Comparison of ENCODE assay signal across 1 cellular context in genomic region chr12:113591480-113591971, GRCh38.
TF ChIP-seq lines count a peak whose summit lies in the region.

No MANE protein-coding gene starts in this region.

TF ChIP-seq in K562, 482 proteins besides CTCF, POLR2A, EP300 and RAD21 (continued from another document and continues in another):
- TF ChIP-seq MXD1 (CRISPR knock-in tag; IDR thresholded peaks at IDR 0.05; ENCODE audit: borderline replicate concordance, poor library complexity, severe bottlenecking) (no peak), FOXK1 (CRISPR knock-in tag; IDR thresholded peaks at IDR 0.05; ENCODE audit: borderline replicate concordance) (no peak), ARNT (IDR thresholded peaks at IDR 0.05) (no peak), PHTF2 (CRISPR knock-in tag; IDR thresholded peaks at IDR 0.05) (no peak), HMBOX1 (IDR thresholded peaks at IDR 0.05) (no peak), SLC30A9 (CRISPR knock-in tag; IDR thresholded peaks at IDR 0.05) (no peak), VEZF1 (CRISPR knock-in tag; IDR thresholded peaks at IDR 0.05) (peak; percentile 94), SRSF3 (IDR thresholded peaks at IDR 0.05; ENCODE audit: insufficient read depth, low read length) (no peak), ATF7 (IDR thresholded peaks at IDR 0.05) (0 out of 2 replicates have a peak, but pooled peaks have one; percentile 51), HDAC3 (IDR thresholded peaks at IDR 0.05; ENCODE audit: borderline replicate concordance, partially characterized antibody) (no peak), DIDO1 (tag; IDR thresholded peaks at IDR 0.05; ENCODE audit: low read depth) (no peak), MCM2 (IDR thresholded peaks at IDR 0.05; ENCODE audit: low read depth) (no peak), DACH1 (IDR thresholded peaks at IDR 0.05; ENCODE audit: partially characterized antibody) (no peak), JUN (IDR thresholded peaks at IDR 0.05; ENCODE audit: borderline replicate concordance, low read depth, low read length) (no peak), JUN (CRISPR knock-in tag; IDR thresholded peaks at IDR 0.05; ENCODE audit: borderline replicate concordance) (no peak), ZNF282 (CRISPR knock-in tag; IDR thresholded peaks at IDR 0.05) (no peak), CHD4 (IDR thresholded peaks at IDR 0.05; ENCODE audit: insufficient read depth, insufficient replicate concordance, low read depth, low read length, poor library complexity, severe bottlenecking) (no peak), SAFB2 (IDR thresholded peaks at IDR 0.05; ENCODE audit: borderline replicate concordance, low read depth, low read length, severe bottlenecking) (no peak), SFPQ (IDR thresholded peaks at IDR 0.05; ENCODE audit: low read depth, low read length) (no peak), LCOR (CRISPR knock-in tag; IDR thresholded peaks at IDR 0.05) (no peak), ETS1 (conservative IDR thresholded peaks at IDR 0.05; ENCODE audit: control insufficient read depth, low read depth, low read length) (peak; percentile 54; the same call in 1 of the 2 replicates), ID3 (CRISPR knock-in tag; IDR thresholded peaks at IDR 0.05) (no peak), ID3 (tag; IDR thresholded peaks at IDR 0.05) (no peak), CEBPG (CRISPR knock-in tag; IDR thresholded peaks at IDR 0.05) (no peak), CEBPG (tag; conservative IDR thresholded peaks at IDR 0.05 in 1 of 2, IDR thresholded peaks at IDR 0.05 in 1 of 2) (no peak), NFXL1 (CRISPR knock-in tag; IDR thresholded peaks at IDR 0.05) (no peak), RBM34 (IDR thresholded peaks at IDR 0.05; ENCODE audit: borderline replicate concordance, insufficient read depth, low read length) (no peak), MEIS2 (IDR thresholded peaks at IDR 0.05; ENCODE audit: partially characterized antibody) (peak; percentile 70), ZNF146 (CRISPR knock-in tag; IDR thresholded peaks at IDR 0.05; ENCODE audit: unreplicated experiment) (no peak), SMAD1 (IDR thresholded peaks at IDR 0.05; ENCODE audit: low read depth, low read length, partially characterized antibody) (no peak), ZC3H4 (CRISPR knock-in tag; IDR thresholded peaks at IDR 0.05; ENCODE audit: borderline replicate concordance) (no peak), TBL1XR1 (IDR thresholded peaks at IDR 0.05; ENCODE audit: low read length in 2 of 2) (no peak), GABPA (tag; conservative IDR thresholded peaks at IDR 0.05; ENCODE audit: low read depth) (peak; percentile 78), MTA1 (IDR thresholded peaks at IDR 0.05; ENCODE audit: borderline replicate concordance) (no peak), RFX5 (IDR thresholded peaks at IDR 0.05; ENCODE audit: low read depth, low read length) (no peak), ZNF431 (CRISPR knock-in tag; IDR thresholded peaks at IDR 0.05) (no peak), MCM7 (IDR thresholded peaks at IDR 0.05) (no peak), FOS (IDR thresholded peaks at IDR 0.05; ENCODE audit: extremely low read depth, insufficient read length) (no peak), HLTF (IDR thresholded peaks at IDR 0.05) (no peak), ZNF24 (IDR thresholded peaks at IDR 0.05) (no peak), ADNP (tag; IDR thresholded peaks at IDR 0.05) (no peak)
- TF ChIP-seq, protein P1, sequence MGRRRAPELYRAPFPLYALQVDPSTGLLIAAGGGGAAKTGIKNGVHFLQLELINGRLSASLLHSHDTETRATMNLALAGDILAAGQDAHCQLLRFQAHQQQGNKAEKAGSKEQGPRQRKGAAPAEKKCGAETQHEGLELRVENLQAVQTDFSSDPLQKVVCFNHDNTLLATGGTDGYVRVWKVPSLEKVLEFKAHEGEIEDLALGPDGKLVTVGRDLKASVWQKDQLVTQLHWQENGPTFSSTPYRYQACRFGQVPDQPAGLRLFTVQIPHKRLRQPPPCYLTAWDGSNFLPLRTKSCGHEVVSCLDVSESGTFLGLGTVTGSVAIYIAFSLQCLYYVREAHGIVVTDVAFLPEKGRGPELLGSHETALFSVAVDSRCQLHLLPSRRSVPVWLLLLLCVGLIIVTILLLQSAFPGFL (CRISPR knock-in tag; IDR thresholded peaks at IDR 0.05) = no peak
- TF ChIP-seq, protein P2, sequence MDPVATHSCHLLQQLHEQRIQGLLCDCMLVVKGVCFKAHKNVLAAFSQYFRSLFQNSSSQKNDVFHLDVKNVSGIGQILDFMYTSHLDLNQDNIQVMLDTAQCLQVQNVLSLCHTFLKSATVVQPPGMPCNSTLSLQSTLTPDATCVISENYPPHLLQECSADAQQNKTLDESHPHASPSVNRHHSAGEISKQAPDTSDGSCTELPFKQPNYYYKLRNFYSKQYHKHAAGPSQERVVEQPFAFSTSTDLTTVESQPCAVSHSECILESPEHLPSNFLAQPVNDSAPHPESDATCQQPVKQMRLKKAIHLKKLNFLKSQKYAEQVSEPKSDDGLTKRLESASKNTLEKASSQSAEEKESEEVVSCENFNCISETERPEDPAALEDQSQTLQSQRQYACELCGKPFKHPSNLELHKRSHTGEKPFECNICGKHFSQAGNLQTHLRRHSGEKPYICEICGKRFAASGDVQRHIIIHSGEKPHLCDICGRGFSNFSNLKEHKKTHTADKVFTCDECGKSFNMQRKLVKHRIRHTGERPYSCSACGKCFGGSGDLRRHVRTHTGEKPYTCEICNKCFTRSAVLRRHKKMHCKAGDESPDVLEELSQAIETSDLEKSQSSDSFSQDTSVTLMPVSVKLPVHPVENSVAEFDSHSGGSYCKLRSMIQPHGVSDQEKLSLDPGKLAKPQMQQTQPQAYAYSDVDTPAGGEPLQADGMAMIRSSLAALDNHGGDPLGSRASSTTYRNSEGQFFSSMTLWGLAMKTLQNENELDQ (CRISPR knock-in tag; IDR thresholded peaks at IDR 0.05; ENCODE audit: borderline replicate concordance) = no peak
- TF ChIP-seq, protein P3, sequence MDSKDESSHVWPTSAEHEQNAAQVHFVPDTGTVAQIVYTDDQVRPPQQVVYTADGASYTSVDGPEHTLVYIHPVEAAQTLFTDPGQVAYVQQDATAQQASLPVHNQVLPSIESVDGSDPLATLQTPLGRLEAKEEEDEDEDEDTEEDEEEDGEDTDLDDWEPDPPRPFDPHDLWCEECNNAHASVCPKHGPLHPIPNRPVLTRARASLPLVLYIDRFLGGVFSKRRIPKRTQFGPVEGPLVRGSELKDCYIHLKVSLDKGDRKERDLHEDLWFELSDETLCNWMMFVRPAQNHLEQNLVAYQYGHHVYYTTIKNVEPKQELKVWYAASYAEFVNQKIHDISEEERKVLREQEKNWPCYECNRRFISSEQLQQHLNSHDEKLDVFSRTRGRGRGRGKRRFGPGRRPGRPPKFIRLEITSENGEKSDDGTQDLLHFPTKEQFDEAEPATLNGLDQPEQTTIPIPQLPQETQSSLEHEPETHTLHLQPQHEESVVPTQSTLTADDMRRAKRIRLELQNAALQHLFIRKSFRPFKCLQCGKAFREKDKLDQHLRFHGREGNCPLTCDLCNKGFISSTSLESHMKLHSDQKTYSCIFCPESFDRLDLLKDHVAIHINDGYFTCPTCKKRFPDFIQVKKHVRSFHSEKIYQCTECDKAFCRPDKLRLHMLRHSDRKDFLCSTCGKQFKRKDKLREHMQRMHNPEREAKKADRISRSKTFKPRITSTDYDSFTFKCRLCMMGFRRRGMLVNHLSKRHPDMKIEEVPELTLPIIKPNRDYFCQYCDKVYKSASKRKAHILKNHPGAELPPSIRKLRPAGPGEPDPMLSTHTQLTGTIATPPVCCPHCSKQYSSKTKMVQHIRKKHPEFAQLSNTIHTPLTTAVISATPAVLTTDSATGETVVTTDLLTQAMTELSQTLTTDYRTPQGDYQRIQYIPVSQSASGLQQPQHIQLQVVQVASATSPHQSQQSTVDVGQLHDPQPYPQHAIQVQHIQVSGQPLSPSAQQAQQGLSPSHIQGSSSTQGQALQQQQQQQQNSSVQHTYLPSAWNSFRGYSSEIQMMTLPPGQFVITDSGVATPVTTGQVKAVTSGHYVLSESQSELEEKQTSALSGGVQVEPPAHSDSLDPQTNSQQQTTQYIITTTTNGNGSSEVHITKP (IDR thresholded peaks at IDR 0.05; ENCODE audit: partially characterized antibody) = peak; percentile 49
- TF ChIP-seq, protein P4, sequence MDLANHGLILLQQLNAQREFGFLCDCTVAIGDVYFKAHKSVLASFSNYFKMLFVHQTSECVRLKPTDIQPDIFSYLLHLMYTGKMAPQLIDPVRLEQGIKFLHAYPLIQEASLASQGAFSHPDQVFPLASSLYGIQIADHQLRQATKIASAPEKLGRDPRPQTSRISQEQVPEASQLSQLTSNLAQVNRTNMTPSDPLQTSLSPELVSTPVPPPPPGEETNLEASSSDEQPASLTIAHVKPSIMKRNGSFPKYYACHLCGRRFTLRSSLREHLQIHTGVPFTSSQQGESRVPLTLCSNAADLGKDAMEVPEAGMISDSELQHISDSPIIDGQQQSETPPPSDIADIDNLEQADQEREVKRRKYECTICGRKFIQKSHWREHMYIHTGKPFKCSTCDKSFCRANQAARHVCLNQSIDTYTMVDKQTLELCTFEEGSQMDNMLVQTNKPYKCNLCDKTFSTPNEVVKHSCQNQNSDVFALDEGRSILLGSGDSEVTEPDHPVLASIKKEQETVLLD (IDR thresholded peaks at IDR 0.05) = no peak
- TF ChIP-seq, protein P5, sequence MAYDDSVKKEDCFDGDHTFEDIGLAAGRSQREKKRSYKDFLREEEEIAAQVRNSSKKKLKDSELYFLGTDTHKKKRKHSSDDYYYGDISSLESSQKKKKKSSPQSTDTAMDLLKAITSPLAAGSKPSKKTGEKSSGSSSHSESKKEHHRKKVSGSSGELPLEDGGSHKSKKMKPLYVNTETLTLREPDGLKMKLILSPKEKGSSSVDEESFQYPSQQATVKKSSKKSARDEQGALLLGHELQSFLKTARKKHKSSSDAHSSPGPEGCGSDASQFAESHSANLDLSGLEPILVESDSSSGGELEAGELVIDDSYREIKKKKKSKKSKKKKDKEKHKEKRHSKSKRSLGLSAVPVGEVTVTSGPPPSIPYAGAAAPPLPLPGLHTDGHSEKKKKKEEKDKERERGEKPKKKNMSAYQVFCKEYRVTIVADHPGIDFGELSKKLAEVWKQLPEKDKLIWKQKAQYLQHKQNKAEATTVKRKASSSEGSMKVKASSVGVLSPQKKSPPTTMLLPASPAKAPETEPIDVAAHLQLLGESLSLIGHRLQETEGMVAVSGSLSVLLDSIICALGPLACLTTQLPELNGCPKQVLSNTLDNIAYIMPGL (CRISPR knock-in tag; IDR thresholded peaks at IDR 0.05) = no peak
- TF ChIP-seq, protein P6, sequence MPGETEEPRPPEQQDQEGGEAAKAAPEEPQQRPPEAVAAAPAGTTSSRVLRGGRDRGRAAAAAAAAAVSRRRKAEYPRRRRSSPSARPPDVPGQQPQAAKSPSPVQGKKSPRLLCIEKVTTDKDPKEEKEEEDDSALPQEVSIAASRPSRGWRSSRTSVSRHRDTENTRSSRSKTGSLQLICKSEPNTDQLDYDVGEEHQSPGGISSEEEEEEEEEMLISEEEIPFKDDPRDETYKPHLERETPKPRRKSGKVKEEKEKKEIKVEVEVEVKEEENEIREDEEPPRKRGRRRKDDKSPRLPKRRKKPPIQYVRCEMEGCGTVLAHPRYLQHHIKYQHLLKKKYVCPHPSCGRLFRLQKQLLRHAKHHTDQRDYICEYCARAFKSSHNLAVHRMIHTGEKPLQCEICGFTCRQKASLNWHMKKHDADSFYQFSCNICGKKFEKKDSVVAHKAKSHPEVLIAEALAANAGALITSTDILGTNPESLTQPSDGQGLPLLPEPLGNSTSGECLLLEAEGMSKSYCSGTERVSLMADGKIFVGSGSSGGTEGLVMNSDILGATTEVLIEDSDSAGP (CRISPR knock-in tag; IDR thresholded peaks at IDR 0.05) = no peak
